In the genomic region with DNA sequence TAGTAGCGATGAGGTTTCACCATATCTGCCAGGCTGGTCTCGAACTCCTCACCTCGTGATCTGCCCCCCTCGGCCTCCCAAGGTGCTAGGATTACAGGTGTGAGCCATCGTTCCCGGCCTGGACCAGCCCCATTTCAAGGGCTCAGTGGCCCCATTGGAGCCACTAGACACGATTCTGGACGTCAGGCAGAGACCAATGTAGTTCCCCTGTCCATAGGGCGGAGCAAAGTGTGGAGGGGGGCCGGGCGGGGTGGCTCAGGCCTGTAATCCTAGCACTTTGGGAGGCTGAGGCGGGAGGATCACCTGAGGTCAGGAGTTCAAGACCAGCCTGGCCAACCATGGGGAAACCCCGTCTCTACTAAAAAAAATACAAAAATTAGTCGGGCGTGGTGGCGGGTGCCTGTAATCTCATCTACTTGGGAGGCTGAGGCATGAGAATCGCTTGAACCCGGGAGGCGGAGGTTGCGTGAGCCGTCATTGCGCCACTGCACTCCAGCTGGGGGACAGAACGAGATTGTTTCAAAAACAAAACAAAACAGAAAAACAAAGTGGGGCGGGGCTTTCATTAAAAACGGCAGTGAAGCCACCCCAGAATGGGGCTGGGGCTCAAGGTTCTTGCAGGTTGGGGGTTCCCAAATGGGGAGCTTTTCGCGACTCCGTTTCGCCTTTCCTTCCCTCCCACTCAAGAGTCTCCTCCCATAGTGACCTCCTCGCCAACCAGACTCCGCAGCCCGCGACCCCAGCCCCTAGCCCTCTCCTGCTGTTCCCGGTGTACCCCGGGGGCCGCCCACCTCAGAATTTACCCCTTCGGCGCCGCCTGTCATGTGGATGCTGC, we compare ENCODE assay signal across 8 cellular contexts. TPM values are rescaled to one million over a fixed set of nuclear protein-coding genes. Genes with fewer than 3 reads are reported as not detected.
DNase-seq lines count a peak whose midpoint lies in the region; ATAC-seq and TF ChIP-seq lines count a peak whose summit lies in the region.

No MANE protein-coding gene starts in this region.

- peak overlapping the region; percentile 52 for H3K27ac Mint-ChIP-seq in MCF 10A (ENCODE audit: low read depth, unreplicated experiment)

- intact Hi-C loops in MCF 10A (cut with micrococcal nuclease) = loop anchor here (5.0 kb wide), 1 partner anchor 1366 kb away; no protein-coding TSS in a partner anchor

- TF ChIP-seq RAD21 in Ishikawa (IDR thresholded peaks at IDR 0.05; ENCODE audit: low read depth) = no peak

- TF ChIP-seq EP300 in Ishikawa (IDR thresholded peaks at IDR 0.05; ENCODE audit: borderline replicate concordance) = no peak

- peaks cover 11% of the 10 kb centered on the region for H3K36me3 Mint-ChIP-seq in MCF 10A (ENCODE audit: insufficient read depth, unreplicated experiment)

- peak overlapping the region; percentile 99 for H3K4me3 ChIP-seq in mononuclear cell (ENCODE audit: low read length)

- CTCF ChIA-PET in MCF 10A (lab: Yijun Ruan, JAX) = interaction anchor here (1.4 kb wide), 1 partner anchor 28 kb away, joined by 3 read pairs; no protein-coding TSS in a partner anchor

- no peaks in the 10 kb centered on the region for H3K27me3 Mint-ChIP-seq in MCF 10A (ENCODE audit: insufficient read depth, unreplicated experiment)

- no peak for TF ChIP-seq CTCF in 22Rv1 (IDR thresholded peaks at IDR 0.05)
- TF ChIP-seq CTCF in MCF 10A (IDR thresholded peaks at IDR 0.05; ENCODE audit: unreplicated experiment) = no peak

- POLR2A ChIA-PET in MCF 10A (lab: Yijun Ruan, JAX) = interaction anchor here (0.7 to 7.2 kb wide), 9 partner anchors 11 to 818 kb away, joined by 3 to 148 read pairs (median 29); a partner anchor contains a TSS

- peak overlapping the region; percentile 93 for H3K4me3 Mint-ChIP-seq in MCF 10A (ENCODE audit: unreplicated experiment)

- ATAC-seq in GM21360 (IDR thresholded peaks at IDR 0.05; ENCODE audit: unreplicated experiment) = no peak

- no peaks in the 10 kb centered on the region for H3K27me3 ChIP-seq in mononuclear cell (ENCODE audit: insufficient read depth, low read length)

- H3K9me3 Mint-ChIP-seq in MCF 10A (ENCODE audit: unreplicated experiment) = no peaks in the 10 kb centered on the region

- DNase-seq in MCF 10A (ENCODE audit: unreplicated experiment) = no peak
- no peak for DNase-seq in NOMO-1 treated with DMSO at 0.1 percent for 48 hours (lab: John Stamatoyannopoulos, UW; ENCODE audit: unreplicated experiment)
- DNase-seq in AG20443 (ENCODE audit: low spot score) = no peak
- no peak for DNase-seq in dedifferentiated amniotic fluid mesenchymal stem cell (ENCODE audit: extremely low spot score)

- no peaks in the 10 kb centered on the region for H3K9me3 ChIP-seq in mononuclear cell (ENCODE audit: low read depth, low read length)

- H3K27ac ChIP-seq in 22Rv1 = peak overlapping the region; percentile 80

- no TSS peak for BruUV-seq in MCF 10A (replicated peaks; lab: Mats Ljungman, UMichigan)

- peaks cover 45% of the 10 kb centered on the region for H3K4me1 ChIP-seq in mononuclear cell (ENCODE audit: insufficient read depth, low read length)

- peaks cover 27% of the 10 kb centered on the region for H3K4me1 Mint-ChIP-seq in MCF 10A (ENCODE audit: insufficient read depth, unreplicated experiment)

TF ChIP-seq in Ishikawa, 13 proteins besides CTCF, POLR2A, EP300 and RAD21:
- 0 out of 2 replicates have a peak, but pooled peaks have one; percentile 23 for TF ChIP-seq TCF12 (IDR thresholded peaks at IDR 0.05; ENCODE audit: low read depth)
- TF ChIP-seq FOXM1 (IDR thresholded peaks at IDR 0.05; ENCODE audit: borderline replicate concordance, low read depth) = no peak
- TF ChIP-seq CEBPB (IDR thresholded peaks at IDR 0.05) = peak; percentile 42; the same call in 1 of the 2 replicates
- 0 out of 2 replicates have a peak, but pooled peaks have one; percentile 40 for TF ChIP-seq ZBTB7A (IDR thresholded peaks at IDR 0.05; ENCODE audit: low read depth)
- no peak for TF ChIP-seq YY1 (IDR thresholded peaks at IDR 0.05; ENCODE audit: low read depth)
TF ChIP-seq in Ishikawa: peak in this region for 3.

RNA-seq across cellular contexts. Expression of a gene that starts 0.8 kb away (rescaled TPM):
- total RNA-seq in MCF 10A (2022) = 74.1 and 106 TPM in 2 replicates
- total RNA-seq in mononuclear cell = 28.9 TPM

RNA-seq across cellular contexts. Expression of a gene that starts 10.4 kb away (rescaled TPM):
- total RNA-seq in MCF 10A (2022) (71.6 and 97.4 TPM in 2 replicates), mononuclear cell (265 TPM)

RNA-seq across cellular contexts. Expression of a gene that starts 32.7 kb away (rescaled TPM):
- total RNA-seq in MCF 10A (2022) = 107 and 108 TPM in 2 replicates
- total RNA-seq in mononuclear cell = 11.0 TPM

RNA-seq across cellular contexts. Expression of a gene that starts 43.2 kb away (rescaled TPM):
- total RNA-seq in MCF 10A (2022) (153 and 165 TPM in 2 replicates), mononuclear cell (50.9 TPM)

RNA-seq across cellular contexts. Expression of a gene that starts 53.5 kb away (rescaled TPM):
- total RNA-seq in MCF 10A (2022) = 0.29 and 0.42 TPM in 2 replicates
- not detected for total RNA-seq in mononuclear cell
